Comparison of ENCODE assay signal across 18 cellular contexts in genomic region chr2:42867093-42868065, GRCh38.
DNase-seq lines count a peak whose midpoint lies in the region; ATAC-seq and TF ChIP-seq lines count a peak whose summit lies in the region.
"Had no signal": no experiment of that assay in that cellular context is flagged by ENCODE, and none has a peak within 500 bp of the region (broad histone marks: within the 10 kb centered on the region; RNA-seq: fewer than 3 reads in every experiment).

No MANE protein-coding gene starts in this region.

- no peak for TF ChIP-seq CTCF in left lung (IDR thresholded peaks at IDR 0.05)

- intact Hi-C loops in left lung (cut with DNase I): no loop called here
- intact Hi-C loops in aorta (cut with DNase I): loop anchor here in 1 of 2 donors (2.0 kb wide), 1 partner anchor 57 kb away; no protein-coding TSS in a partner anchor

- peaks cover 5 to 10% of the 10 kb centered on the region in 2 donors for H3K4me1 ChIP-seq in left lung
- peaks cover 9% of the 10 kb centered on the region for H3K4me1 ChIP-seq in rectal smooth muscle tissue (ENCODE audit: control insufficient read depth, insufficient read depth, low read length)
- peaks cover 0 to 4% of the 10 kb centered on the region in 2 donors for H3K4me1 ChIP-seq in aorta (ENCODE audit: control insufficient read depth in 1 of 2, insufficient read depth in 2 of 2, low read length in 2 of 2)

- H3K9me3 ChIP-seq in left lung: peaks cover 0 to 13% of the 10 kb centered on the region in 2 donors
- no peaks in the 10 kb centered on the region for H3K9me3 ChIP-seq in aorta (ENCODE audit: control insufficient read depth, low read length)

- no peak overlapping the region for H3K9ac ChIP-seq in rectal smooth muscle tissue (ENCODE audit: low read length)

- H3K4me3 ChIP-seq in left lung (no peak overlapping the region), rectal smooth muscle tissue (ENCODE audit: low read length) (no peak overlapping the region), aorta (ENCODE audit: low read length in 2 of 2) (no peak overlapping the region)

- DNase-seq in NCI-H82 (lab: John Stamatoyannopoulos, UW) (peak; percentile 31), NCI-H82 treated with DMSO at 0.1 percent for 48 hours (lab: John Stamatoyannopoulos, UW; ENCODE audit: unreplicated experiment) (no peak), left lung (peak; percentile 5 to 26), aorta (no peak), NCI-H2081 treated with DMSO at 0.1 percent for 48 hours (lab: John Stamatoyannopoulos, UW) (no peak), NCI-H748 treated with DMSO at 0.1 percent for 48 hours (lab: John Stamatoyannopoulos, UW) (no peak)
- DNase-seq: activated CD8-positive, alpha-beta memory T cell treated with anti-CD3 and anti-CD28 coated beads, Interleukin-2, amount 50 U/mL, for 48 hours; C1 segment of cervical spinal cord; DMS79 treated with DMSO at 0.1 percent for 48 hours; glutamatergic neuron; islet precursor cell; naive thymus-derived CD4-positive, alpha-beta T cell; NCI-H2107; SHP77 had no signal

- no peaks in the 10 kb centered on the region for H3K36me3 ChIP-seq in left lung
- no peaks in the 10 kb centered on the region for H3K36me3 ChIP-seq in rectal smooth muscle tissue (ENCODE audit: control insufficient read depth, insufficient read depth, low read length)
- no peaks in the 10 kb centered on the region for H3K36me3 ChIP-seq in aorta (ENCODE audit: control insufficient read depth in 1 of 2, insufficient read depth in 2 of 2, low read length in 1 of 2)

- no peak for ATAC-seq in left lung
- ATAC-seq in aorta (ENCODE audit: low FRiP score): peak; percentile 69
- ATAC-seq in GM21360 (IDR thresholded peaks at IDR 0.05; ENCODE audit: unreplicated experiment): no peak
- ATAC-seq: activated naive CD4-positive, alpha-beta T cell treated with anti-CD3 and anti-CD28 coated beads, Interleukin-2, amount 50 U/mL, for 72 hours; naive thymus-derived CD4-positive, alpha-beta T cell had no signal

- peak overlapping the region; percentile 42 to 53 for H3K27ac ChIP-seq in left lung
- peak overlapping the region; percentile 48 for H3K27ac ChIP-seq in rectal smooth muscle tissue (ENCODE audit: low read depth, low read length)
- peak overlapping the region; percentile 79 to 92 for H3K27ac ChIP-seq in aorta (ENCODE audit: low read depth in 1 of 2, low read length in 2 of 2)
- H3K27ac ChIP-seq: 22Rv1 had no signal

- WGBS in aorta, 2 donors: 17 to 22% methylated on average over 11 of the region's 11 CpGs

- no peaks in the 10 kb centered on the region for H3K27me3 ChIP-seq in left lung
- H3K27me3 ChIP-seq in rectal smooth muscle tissue (ENCODE audit: control insufficient read depth, insufficient read depth, low read length): no peaks in the 10 kb centered on the region
- no peaks in the 10 kb centered on the region for H3K27me3 ChIP-seq in aorta (ENCODE audit: control insufficient read depth in 1 of 2, insufficient read depth in 2 of 2, low read length in 1 of 2)

Comparison
In these comparisons a context has a peak if more than half of its experiments do, and no peak if none do; other contexts are left out.
1. DNase-seq: peak in NCI-H82 (single experiment) and left lung (2 of 2); none in NCI-H82 treated with DMSO at 0.1 percent for 48 hours (single experiment), aorta (0 of 2), NCI-H2081 treated with DMSO at 0.1 percent for 48 hours (single experiment) and NCI-H748 treated with DMSO at 0.1 percent for 48 hours (single experiment).
2. Peak in every context shown above with its lines, with median percentiles within 50 percentile points of each other: H3K27ac ChIP-seq.